ENCODE assay signal across 29 cellular contexts in the genomic region with DNA sequence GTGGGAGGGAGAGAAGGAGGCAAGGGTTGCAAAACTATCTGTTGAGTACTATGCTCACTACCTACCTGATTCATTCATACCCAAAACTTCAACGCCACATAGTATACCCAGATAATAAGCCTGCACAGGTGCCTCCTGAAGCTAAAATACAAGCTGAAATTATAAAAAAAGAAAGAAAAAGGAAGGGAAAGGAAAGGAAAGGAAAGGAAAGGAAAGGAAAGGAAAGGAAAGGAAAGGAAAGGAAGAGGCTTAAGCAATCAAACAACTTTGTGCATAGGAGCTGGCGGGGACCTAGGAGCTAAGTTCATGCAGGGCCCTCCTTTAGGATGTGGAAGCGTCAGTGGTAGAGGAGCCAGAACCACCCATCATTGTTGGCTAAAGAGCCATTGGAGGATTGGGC.
"Had no signal": no experiment of that assay in that cellular context is flagged by ENCODE, and none has a peak within 500 bp of the region (broad histone marks: within the 10 kb centered on the region; RNA-seq: fewer than 3 reads in every experiment).

No MANE protein-coding gene starts in this region.

- H3K9me3 ChIP-seq: adrenal gland had no signal

- H3K27ac ChIP-seq: adrenal gland, ascending aorta, body of pancreas, brain microvascular endothelial cell, breast epithelium, cardiac muscle cell had no signal

- H3K36me3 ChIP-seq: adrenal gland, ascending aorta, brain microvascular endothelial cell, breast epithelium, cardiac muscle cell had no signal

- H3K4me3 ChIP-seq: adrenal gland, ascending aorta, body of pancreas, breast epithelium, cardiac muscle cell had no signal

- H3K4me1 ChIP-seq: adrenal gland, ascending aorta, body of pancreas, breast epithelium had no signal

- DNase-seq: activated effector memory CD4-positive, alpha-beta T cell treated with anti-CD3 and anti-CD28 coated beads, Interleukin-2, amount 50 U/mL, for 16 hours; activated effector memory CD4-positive, alpha-beta T cell treated with Interleukin-2 at 50 U/mL for 16 hours; activated gamma-delta T cell; activated gamma-delta T cell treated with Interleukin-2 at 50 U/mL for 16 hours; activated naive CD4-positive, alpha-beta T cell; activated naive CD4-positive, alpha-beta T cell treated with anti-CD3 and anti-CD28 coated beads for 36 hours; activated naive CD4-positive, alpha-beta T cell treated with anti-CD3 and anti-CD28 coated beads, Interleukin-2, amount 10 ng/mL, durations not matched to agents 7 days and 5 days; activated naive CD4-positive, alpha-beta T cell treated with anti-CD3 and anti-CD28 coated beads, Interleukin-2, amount 50 U/mL, for 16 hours; activated naive CD4-positive, alpha-beta T cell treated with Interleukin-2 at 50 U/mL for 16 hours; activated naive CD8-positive, alpha-beta T cell treated with anti-CD3 and anti-CD28 coated beads for 36 hours; activated naive CD8-positive, alpha-beta T cell treated with anti-CD3 and anti-CD28 coated beads, Interleukin-2, amount 10 ng/mL, durations not matched to agents 7 days and 5 days; activated naive CD8-positive, alpha-beta T cell treated with anti-CD3 and anti-CD28 coated beads, Interleukin-2, amount 50 U/mL, for 24 hours; activated T-cell treated with anti-CD3 and anti-CD28 coated beads, Interleukin-2, amount 50 U/mL, for 24 hours; activated T-cell treated with anti-CD3 and anti-CD28 coated beads, Interleukin-2, amount 50 U/mL, for 4 hours; activated T-cell treated with anti-CD3 and anti-CD28 coated beads, Interleukin-2, amount 50 U/mL, for 48 hours; activated T-cell treated with anti-CD3 and anti-CD28 coated beads, Interleukin-2, amount 50 U/mL, for 72 hours; adrenal gland; amniotic stem cell; amygdala; anterior cingulate cortex; aorta; body of pancreas; brain microvascular endothelial cell; caudate nucleus; central memory CD4-positive, alpha-beta T cell; cerebellar nuclear complex had no signal
